In the genomic region with DNA sequence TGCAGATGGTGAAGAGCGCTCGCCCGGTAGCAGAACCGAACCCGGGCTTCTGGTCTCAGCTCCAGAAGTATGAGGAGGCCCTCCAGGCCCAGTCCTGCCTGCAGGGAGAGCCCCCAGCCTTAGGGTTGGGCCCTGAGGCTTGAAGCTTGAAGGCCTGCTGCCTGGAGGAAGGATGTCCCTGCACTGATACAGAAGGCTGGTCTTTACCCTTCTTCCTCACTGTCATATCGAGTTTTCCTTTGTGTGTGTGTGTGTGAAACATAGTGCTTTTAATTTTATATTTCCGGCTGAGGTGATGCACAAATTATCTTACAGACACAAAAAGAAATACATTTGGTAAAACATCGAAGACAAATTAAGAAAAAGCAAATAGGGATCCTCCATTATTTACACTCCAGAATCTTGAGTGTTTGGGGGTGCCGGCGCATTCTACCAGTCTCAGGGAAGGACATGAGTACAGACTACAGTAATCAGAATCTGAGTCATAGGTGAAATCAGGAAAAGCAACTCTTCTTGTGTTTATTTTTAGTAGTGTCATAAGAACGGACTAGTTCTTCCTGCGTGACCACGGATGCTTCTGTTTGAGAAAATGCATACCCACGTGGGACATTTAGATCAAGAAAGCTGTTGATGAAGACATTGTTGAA, we compare ENCODE assay signal across 1 cellular context.
TF ChIP-seq lines count a peak whose summit lies in the region.

No MANE protein-coding gene starts in this region.

TF ChIP-seq in K562, 482 proteins besides CTCF, POLR2A, EP300 and RAD21 (continued from another document):
- TF ChIP-seq, protein P1, sequence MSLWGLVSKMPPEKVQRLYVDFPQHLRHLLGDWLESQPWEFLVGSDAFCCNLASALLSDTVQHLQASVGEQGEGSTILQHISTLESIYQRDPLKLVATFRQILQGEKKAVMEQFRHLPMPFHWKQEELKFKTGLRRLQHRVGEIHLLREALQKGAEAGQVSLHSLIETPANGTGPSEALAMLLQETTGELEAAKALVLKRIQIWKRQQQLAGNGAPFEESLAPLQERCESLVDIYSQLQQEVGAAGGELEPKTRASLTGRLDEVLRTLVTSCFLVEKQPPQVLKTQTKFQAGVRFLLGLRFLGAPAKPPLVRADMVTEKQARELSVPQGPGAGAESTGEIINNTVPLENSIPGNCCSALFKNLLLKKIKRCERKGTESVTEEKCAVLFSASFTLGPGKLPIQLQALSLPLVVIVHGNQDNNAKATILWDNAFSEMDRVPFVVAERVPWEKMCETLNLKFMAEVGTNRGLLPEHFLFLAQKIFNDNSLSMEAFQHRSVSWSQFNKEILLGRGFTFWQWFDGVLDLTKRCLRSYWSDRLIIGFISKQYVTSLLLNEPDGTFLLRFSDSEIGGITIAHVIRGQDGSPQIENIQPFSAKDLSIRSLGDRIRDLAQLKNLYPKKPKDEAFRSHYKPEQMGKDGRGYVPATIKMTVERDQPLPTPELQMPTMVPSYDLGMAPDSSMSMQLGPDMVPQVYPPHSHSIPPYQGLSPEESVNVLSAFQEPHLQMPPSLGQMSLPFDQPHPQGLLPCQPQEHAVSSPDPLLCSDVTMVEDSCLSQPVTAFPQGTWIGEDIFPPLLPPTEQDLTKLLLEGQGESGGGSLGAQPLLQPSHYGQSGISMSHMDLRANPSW (CRISPR knock-in tag; IDR thresholded peaks at IDR 0.05) = no peak
- TF ChIP-seq, protein P2, sequence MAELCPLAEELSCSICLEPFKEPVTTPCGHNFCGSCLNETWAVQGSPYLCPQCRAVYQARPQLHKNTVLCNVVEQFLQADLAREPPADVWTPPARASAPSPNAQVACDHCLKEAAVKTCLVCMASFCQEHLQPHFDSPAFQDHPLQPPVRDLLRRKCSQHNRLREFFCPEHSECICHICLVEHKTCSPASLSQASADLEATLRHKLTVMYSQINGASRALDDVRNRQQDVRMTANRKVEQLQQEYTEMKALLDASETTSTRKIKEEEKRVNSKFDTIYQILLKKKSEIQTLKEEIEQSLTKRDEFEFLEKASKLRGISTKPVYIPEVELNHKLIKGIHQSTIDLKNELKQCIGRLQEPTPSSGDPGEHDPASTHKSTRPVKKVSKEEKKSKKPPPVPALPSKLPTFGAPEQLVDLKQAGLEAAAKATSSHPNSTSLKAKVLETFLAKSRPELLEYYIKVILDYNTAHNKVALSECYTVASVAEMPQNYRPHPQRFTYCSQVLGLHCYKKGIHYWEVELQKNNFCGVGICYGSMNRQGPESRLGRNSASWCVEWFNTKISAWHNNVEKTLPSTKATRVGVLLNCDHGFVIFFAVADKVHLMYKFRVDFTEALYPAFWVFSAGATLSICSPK (IDR thresholded peaks at IDR 0.05; ENCODE audit: borderline replicate concordance) = no peak
- peak; percentile 66 for TF ChIP-seq FOSL1 (tag; conservative IDR thresholded peaks at IDR 0.05)
- TF ChIP-seq ZNF766 (CRISPR knock-in tag; conservative IDR thresholded peaks at IDR 0.05) = no peak
- TF ChIP-seq RAD51 (IDR thresholded peaks at IDR 0.05; ENCODE audit: borderline replicate concordance, low read depth) = no peak
- TF ChIP-seq GABPB1 (CRISPR knock-in tag; IDR thresholded peaks at IDR 0.05) = peak; percentile 58; the same call in 1 of the 2 replicates
- TF ChIP-seq ZNF124 (CRISPR knock-in tag; IDR thresholded peaks at IDR 0.05) = no peak
- 0 out of 2 replicates have a peak, but pooled peaks have one; percentile 9 for TF ChIP-seq MBD2 (IDR thresholded peaks at IDR 0.05; ENCODE audit: borderline replicate concordance, low read depth)
- peak; percentile 48; the same call in 1 of the 2 replicates for TF ChIP-seq ELF1 (tag; IDR thresholded peaks at IDR 0.05)
- no peak for TF ChIP-seq ESRRB (CRISPR knock-in tag; IDR thresholded peaks at IDR 0.05; ENCODE audit: borderline replicate concordance)
- TF ChIP-seq KAT7 (CRISPR knock-in tag; IDR thresholded peaks at IDR 0.05; ENCODE audit: borderline replicate concordance) = peak; percentile 85
- TF ChIP-seq PHF8 (IDR thresholded peaks at IDR 0.05; ENCODE audit: borderline replicate concordance, low read length) = peak; percentile 28; the same call in 1 of the 2 replicates
- TF ChIP-seq SIN3A (IDR thresholded peaks at IDR 0.05; ENCODE audit: borderline replicate concordance in 2 of 2, control insufficient read depth in 1 of 2, low read depth in 2 of 2, low read length in 2 of 2) = no peak
- TF ChIP-seq BRD9 (IDR thresholded peaks at IDR 0.05; ENCODE audit: low read depth, partially characterized antibody) = no peak
- 0 out of 2 replicates have a peak, but pooled peaks have one; percentile 10 for TF ChIP-seq ARID1B (IDR thresholded peaks at IDR 0.05)
- TF ChIP-seq XRCC3 (IDR thresholded peaks at IDR 0.05) = no peak
- peak; percentile 39; the same call in 1 of the 2 replicates for TF ChIP-seq ZNF175 (CRISPR knock-in tag; IDR thresholded peaks at IDR 0.05; ENCODE audit: low read depth)
- TF ChIP-seq ZNF184 (CRISPR knock-in tag; IDR thresholded peaks at IDR 0.05) = no peak
- TF ChIP-seq, protein P3, sequence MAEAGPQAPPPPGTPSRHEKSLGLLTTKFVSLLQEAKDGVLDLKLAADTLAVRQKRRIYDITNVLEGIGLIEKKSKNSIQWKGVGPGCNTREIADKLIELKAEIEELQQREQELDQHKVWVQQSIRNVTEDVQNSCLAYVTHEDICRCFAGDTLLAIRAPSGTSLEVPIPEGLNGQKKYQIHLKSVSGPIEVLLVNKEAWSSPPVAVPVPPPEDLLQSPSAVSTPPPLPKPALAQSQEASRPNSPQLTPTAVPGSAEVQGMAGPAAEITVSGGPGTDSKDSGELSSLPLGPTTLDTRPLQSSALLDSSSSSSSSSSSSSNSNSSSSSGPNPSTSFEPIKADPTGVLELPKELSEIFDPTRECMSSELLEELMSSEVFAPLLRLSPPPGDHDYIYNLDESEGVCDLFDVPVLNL (CRISPR knock-in tag; IDR thresholded peaks at IDR 0.05; ENCODE audit: low read depth) = no peak
- TF ChIP-seq, protein P4, sequence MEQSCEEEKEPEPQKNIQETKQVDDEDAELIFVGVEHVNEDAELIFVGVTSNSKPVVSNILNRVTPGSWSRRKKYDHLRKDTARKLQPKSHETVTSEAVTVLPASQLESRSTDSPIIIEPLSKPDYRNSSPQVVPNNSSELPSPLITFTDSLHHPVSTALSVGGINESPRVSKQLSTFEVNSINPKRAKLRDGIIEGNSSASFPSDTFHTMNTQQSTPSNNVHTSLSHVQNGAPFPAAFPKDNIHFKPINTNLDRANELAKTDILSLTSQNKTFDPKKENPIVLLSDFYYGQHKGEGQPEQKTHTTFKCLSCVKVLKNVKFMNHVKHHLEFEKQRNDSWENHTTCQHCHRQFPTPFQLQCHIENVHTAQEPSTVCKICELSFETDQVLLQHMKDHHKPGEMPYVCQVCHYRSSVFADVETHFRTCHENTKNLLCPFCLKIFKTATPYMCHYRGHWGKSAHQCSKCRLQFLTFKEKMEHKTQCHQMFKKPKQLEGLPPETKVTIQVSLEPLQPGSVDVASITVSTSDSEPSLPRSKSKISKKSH (CRISPR knock-in tag; IDR thresholded peaks at IDR 0.05) = no peak
- TF ChIP-seq CBX8 (IDR thresholded peaks at IDR 0.05; ENCODE audit: borderline replicate concordance, extremely low read depth, low read depth, low read length, poor library complexity, severe bottlenecking) = no peak
- TF ChIP-seq POLR2B (IDR thresholded peaks at IDR 0.05; ENCODE audit: low read depth, partially characterized antibody) = peak; percentile 73
- no peak for TF ChIP-seq CBFB (CRISPR knock-in tag; IDR thresholded peaks at IDR 0.05)
- no peak for TF ChIP-seq ZBTB7A (IDR thresholded peaks at IDR 0.05; ENCODE audit: borderline replicate concordance, control insufficient read depth, low read depth, low read length)
- peak; percentile 5; the same call in 1 of the 2 replicates for TF ChIP-seq POLR2H (tag; IDR thresholded peaks at IDR 0.05; ENCODE audit: low read depth)
- no peak for TF ChIP-seq PCBP2 (IDR thresholded peaks at IDR 0.05; ENCODE audit: low read depth, low read length, poor library complexity, severe bottlenecking)
- no peak for TF ChIP-seq CHD2 (IDR thresholded peaks at IDR 0.05; ENCODE audit: low read depth, low read length)
- TF ChIP-seq, protein P5, sequence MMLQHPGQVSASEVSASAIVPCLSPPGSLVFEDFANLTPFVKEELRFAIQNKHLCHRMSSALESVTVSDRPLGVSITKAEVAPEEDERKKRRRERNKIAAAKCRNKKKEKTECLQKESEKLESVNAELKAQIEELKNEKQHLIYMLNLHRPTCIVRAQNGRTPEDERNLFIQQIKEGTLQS (IDR thresholded peaks at IDR 0.05) = 0 out of 2 replicates have a peak, but pooled peaks have one; percentile 17
- TF ChIP-seq, protein P5 (CRISPR knock-in tag; conservative IDR thresholded peaks at IDR 0.05) = no peak
TF ChIP-seq in K562: peak in this region for 17.
